1 cellular context compared by ENCODE assay signal in genomic region chr1:101193733-101194169, GRCh38.
TF ChIP-seq lines count a peak whose summit lies in the region.

No MANE protein-coding gene starts in this region.

TF ChIP-seq in HepG2, 621 proteins besides CTCF, POLR2A, EP300 and RAD21 (continued from another document and continues in another):
- TF ChIP-seq ZNF563 (CRISPR knock-in tag; IDR thresholded peaks at IDR 0.05) (no peak), JUN (CRISPR knock-in tag; IDR thresholded peaks at IDR 0.05) (0 out of 2 replicates have a peak, but pooled peaks have one; percentile 50), ATF3 (CRISPR knock-in tag; IDR thresholded peaks at IDR 0.05) (no peak), ZBTB7B (CRISPR knock-in tag; IDR thresholded peaks at IDR 0.05) (no peak), ZBTB10 (CRISPR knock-in tag; IDR thresholded peaks at IDR 0.05; ENCODE audit: borderline replicate concordance) (no peak), RFX1 (IDR thresholded peaks at IDR 0.05) (no peak), PHF20 (CRISPR knock-in tag; IDR thresholded peaks at IDR 0.05) (no peak), HIC2 (CRISPR knock-in tag; IDR thresholded peaks at IDR 0.05; ENCODE audit: low read depth) (0 out of 2 replicates have a peak, but pooled peaks have one; percentile 22), NCOR1 (IDR thresholded peaks at IDR 0.05; ENCODE audit: borderline replicate concordance, low read length) (0 out of 2 replicates have a peak, but pooled peaks have one; percentile 17), SRSF1 (optimal IDR thresholded peaks at IDR 0.05; ENCODE audit: low read depth, low read length) (no peak), ARHGAP35 (CRISPR knock-in tag; IDR thresholded peaks at IDR 0.05; ENCODE audit: borderline replicate concordance) (no peak), ZNF350 (CRISPR knock-in tag; IDR thresholded peaks at IDR 0.05; ENCODE audit: borderline replicate concordance, low read depth) (no peak), ATF5 (CRISPR knock-in tag; IDR thresholded peaks at IDR 0.05; ENCODE audit: low read depth) (no peak), TAF1 (CRISPR knock-in tag; IDR thresholded peaks at IDR 0.05) (no peak), HNF4G (IDR thresholded peaks at IDR 0.05; ENCODE audit: borderline replicate concordance, low read depth, low read length) (peak; percentile 75; the same call in 1 of the 2 replicates), HNF4G (CRISPR knock-in tag; IDR thresholded peaks at IDR 0.05; ENCODE audit: borderline replicate concordance, low read depth) (no peak), ZSCAN9 (CRISPR knock-in tag; IDR thresholded peaks at IDR 0.05; ENCODE audit: borderline replicate concordance) (no peak), ARNT2 (CRISPR knock-in tag; IDR thresholded peaks at IDR 0.05; ENCODE audit: low read depth) (no peak), MTA3 (CRISPR knock-in tag; IDR thresholded peaks at IDR 0.05) (no peak), NR2F6 (IDR thresholded peaks at IDR 0.05) (peak; percentile 60), NR2F6 (CRISPR knock-in tag; IDR thresholded peaks at IDR 0.05) (peak; percentile 69), ZNF235 (CRISPR knock-in tag; IDR thresholded peaks at IDR 0.05; ENCODE audit: borderline replicate concordance) (no peak), JDP2 (CRISPR knock-in tag; IDR thresholded peaks at IDR 0.05; ENCODE audit: borderline replicate concordance) (no peak), IKZF4 (CRISPR knock-in tag; IDR thresholded peaks at IDR 0.05; ENCODE audit: borderline replicate concordance, low read depth, not compliant biosample characterization) (no peak), ATF4 (CRISPR knock-in tag; IDR thresholded peaks at IDR 0.05) (0 out of 4 replicates have a peak, but pooled peaks of 1 of the 2 experiments have one; percentile 41), ARID5B (CRISPR knock-in tag; IDR thresholded peaks at IDR 0.05) (peak; percentile 83), SYNCRIP (IDR thresholded peaks at IDR 0.05; ENCODE audit: insufficient read depth, low read depth, low read length) (no peak), PAWR (CRISPR knock-in tag; IDR thresholded peaks at IDR 0.05; ENCODE audit: borderline replicate concordance) (no peak), YEATS2 (CRISPR knock-in tag; IDR thresholded peaks at IDR 0.05; ENCODE audit: borderline replicate concordance) (no peak), TBP (CRISPR knock-in tag; IDR thresholded peaks at IDR 0.05) (no peak), LCORL (IDR thresholded peaks at IDR 0.05) (no peak), LCORL (CRISPR knock-in tag; IDR thresholded peaks at IDR 0.05) (peak; percentile 74; the same call in 1 of the 2 replicates), HNF4A (CRISPR knock-in tag; IDR thresholded peaks at IDR 0.05) (peak; percentile 79), MAFF (IDR thresholded peaks at IDR 0.05; ENCODE audit: low read depth, low read length) (no peak), NFE2L2 (IDR thresholded peaks at IDR 0.05; ENCODE audit: low read length) (no peak), CEBPB (IDR thresholded peaks at IDR 0.05; ENCODE audit: borderline replicate concordance, low read depth, low read length) (peak; percentile 98), ISX (CRISPR knock-in tag; conservative IDR thresholded peaks at IDR 0.05) (no peak), GABPA (IDR thresholded peaks at IDR 0.05; ENCODE audit: low read depth, low read length) (no peak), GABPA (CRISPR knock-in tag; IDR thresholded peaks at IDR 0.05; ENCODE audit: low read depth) (no peak), NCOA5 (CRISPR knock-in tag; IDR thresholded peaks at IDR 0.05) (no peak), SMARCC2 (IDR thresholded peaks at IDR 0.05) (no peak), ZNF138 (CRISPR knock-in tag; IDR thresholded peaks at IDR 0.05; ENCODE audit: low read depth) (no peak), PITX1 (CRISPR knock-in tag; IDR thresholded peaks at IDR 0.05) (0 out of 2 replicates have a peak, but pooled peaks have one; percentile 20), TCF7 (IDR thresholded peaks at IDR 0.05; ENCODE audit: low read depth) (0 out of 2 replicates have a peak, but pooled peaks have one; percentile 16), ZSCAN22 (CRISPR knock-in tag; IDR thresholded peaks at IDR 0.05) (no peak)
- TF ChIP-seq, protein P1, sequence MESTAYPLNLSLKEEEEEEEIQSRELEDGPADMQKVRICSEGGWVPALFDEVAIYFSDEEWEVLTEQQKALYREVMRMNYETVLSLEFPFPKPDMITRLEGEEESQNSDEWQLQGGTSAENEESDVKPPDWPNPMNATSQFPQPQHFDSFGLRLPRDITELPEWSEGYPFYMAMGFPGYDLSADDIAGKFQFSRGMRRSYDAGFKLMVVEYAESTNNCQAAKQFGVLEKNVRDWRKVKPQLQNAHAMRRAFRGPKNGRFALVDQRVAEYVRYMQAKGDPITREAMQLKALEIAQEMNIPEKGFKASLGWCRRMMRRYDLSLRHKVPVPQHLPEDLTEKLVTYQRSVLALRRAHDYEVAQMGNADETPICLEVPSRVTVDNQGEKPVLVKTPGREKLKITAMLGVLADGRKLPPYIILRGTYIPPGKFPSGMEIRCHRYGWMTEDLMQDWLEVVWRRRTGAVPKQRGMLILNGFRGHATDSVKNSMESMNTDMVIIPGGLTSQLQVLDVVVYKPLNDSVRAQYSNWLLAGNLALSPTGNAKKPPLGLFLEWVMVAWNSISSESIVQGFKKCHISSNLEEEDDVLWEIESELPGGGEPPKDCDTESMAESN (CRISPR knock-in tag; conservative IDR thresholded peaks at IDR 0.05): no peak
- TF ChIP-seq, protein P2, sequence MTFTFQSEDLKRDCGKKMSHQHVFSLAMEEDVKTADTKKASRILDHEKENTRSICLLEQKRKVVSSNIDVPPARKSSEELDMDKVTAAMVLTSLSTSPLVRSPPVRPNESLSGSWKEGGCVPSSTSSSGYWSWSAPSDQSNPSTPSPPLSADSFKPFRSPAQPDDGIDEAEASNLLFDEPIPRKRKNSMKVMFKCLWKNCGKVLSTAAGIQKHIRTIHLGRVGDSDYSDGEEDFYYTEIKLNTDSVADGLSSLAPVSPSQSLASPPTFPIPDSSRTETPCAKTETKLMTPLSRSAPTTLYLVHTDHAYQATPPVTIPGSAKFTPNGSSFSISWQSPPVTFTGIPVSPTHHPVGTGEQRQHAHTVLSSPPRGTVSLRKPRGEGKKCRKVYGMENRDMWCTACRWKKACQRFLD (CRISPR knock-in tag; IDR thresholded peaks at IDR 0.05; ENCODE audit: borderline replicate concordance): no peak
- TF ChIP-seq, protein P3, sequence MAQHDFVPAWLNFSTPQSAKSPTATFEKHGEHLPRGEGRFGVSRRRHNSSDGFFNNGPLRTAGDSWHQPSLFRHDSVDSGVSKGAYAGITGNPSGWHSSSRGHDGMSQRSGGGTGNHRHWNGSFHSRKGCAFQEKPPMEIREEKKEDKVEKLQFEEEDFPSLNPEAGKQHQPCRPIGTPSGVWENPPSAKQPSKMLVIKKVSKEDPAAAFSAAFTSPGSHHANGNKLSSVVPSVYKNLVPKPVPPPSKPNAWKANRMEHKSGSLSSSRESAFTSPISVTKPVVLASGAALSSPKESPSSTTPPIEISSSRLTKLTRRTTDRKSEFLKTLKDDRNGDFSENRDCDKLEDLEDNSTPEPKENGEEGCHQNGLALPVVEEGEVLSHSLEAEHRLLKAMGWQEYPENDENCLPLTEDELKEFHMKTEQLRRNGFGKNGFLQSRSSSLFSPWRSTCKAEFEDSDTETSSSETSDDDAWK (CRISPR knock-in tag; IDR thresholded peaks at IDR 0.05): no peak
- TF ChIP-seq, protein P4, sequence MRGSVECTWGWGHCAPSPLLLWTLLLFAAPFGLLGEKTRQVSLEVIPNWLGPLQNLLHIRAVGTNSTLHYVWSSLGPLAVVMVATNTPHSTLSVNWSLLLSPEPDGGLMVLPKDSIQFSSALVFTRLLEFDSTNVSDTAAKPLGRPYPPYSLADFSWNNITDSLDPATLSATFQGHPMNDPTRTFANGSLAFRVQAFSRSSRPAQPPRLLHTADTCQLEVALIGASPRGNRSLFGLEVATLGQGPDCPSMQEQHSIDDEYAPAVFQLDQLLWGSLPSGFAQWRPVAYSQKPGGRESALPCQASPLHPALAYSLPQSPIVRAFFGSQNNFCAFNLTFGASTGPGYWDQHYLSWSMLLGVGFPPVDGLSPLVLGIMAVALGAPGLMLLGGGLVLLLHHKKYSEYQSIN (CRISPR knock-in tag; IDR thresholded peaks at IDR 0.05; ENCODE audit: borderline replicate concordance): no peak
- TF ChIP-seq, protein P5, sequence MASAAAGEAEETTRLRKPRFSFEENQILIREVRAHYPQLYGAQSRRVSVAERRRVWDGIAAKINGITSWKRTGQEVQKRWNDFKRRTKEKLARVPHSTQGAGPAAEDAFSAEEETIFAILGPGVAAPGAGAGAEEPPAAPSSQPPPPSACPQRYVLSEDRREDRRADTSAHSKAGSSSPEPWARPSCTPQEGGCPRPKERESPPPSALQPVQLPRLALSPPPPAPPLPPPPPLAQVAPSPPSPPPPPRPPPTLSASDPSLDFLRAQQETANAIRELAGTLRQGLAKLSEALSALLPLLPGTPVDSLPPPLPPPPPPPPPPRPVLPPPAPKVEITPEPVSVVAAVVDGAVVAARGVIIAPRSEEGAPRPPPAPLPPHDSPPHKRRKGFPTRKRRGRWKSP (CRISPR knock-in tag; IDR thresholded peaks at IDR 0.05): no peak
